1 cellular context compared by ENCODE assay signal in the genomic region with DNA sequence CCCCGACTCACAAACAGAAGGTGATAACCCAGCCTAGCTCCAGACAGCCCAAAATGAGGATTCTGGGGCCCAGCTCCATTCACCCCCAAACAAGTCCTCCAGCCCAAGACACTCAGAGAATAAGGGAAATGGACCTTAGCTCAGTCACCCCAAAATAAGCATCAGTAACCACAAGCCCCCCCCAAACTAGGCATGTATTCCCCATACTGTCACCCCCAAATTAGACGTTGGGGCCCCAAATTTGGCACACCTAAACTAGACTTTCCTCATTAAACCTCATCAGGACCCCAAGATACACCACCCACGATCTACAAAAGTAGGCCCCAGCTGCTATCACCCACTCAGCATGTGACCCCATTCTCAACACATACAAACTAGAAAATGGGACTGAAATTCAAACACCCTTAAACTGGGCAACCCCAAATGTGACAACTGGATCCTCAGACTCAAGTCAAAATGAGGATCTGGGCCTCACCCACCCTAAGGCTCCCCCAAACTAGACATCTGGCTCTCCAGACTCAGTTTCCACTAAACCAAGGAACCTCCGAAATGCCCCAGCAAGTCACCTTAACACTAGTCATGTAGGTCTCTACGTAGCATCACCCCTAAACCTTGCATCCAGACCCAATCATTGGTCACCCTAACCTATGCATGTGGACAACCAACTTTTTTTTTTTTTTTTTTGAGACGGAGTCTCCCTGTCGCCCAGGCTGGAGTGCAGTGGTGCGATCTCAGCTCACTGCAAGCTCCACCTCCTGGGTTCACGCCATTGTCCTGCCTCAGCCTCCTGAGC.
TF ChIP-seq lines count a peak whose summit lies in the region.

No MANE protein-coding gene starts in this region.

TF ChIP-seq in K562, 482 proteins besides CTCF, POLR2A, EP300 and RAD21:
- TF ChIP-seq CEBPB (tag; IDR thresholded peaks at IDR 0.05) (no peak), ZNF766 (CRISPR knock-in tag; conservative IDR thresholded peaks at IDR 0.05) (no peak), ZNF384 (IDR thresholded peaks at IDR 0.05; ENCODE audit: low read depth, low read length) (peak; percentile 40; the same call in 1 of the 2 replicates)
